ENCODE assay signal across 23 cellular contexts in genomic region chr5:17443333-17444125, GRCh38. TPM values are rescaled to one million over a fixed set of nuclear protein-coding genes. Genes with fewer than 3 reads are reported as not detected.
DNase-seq lines count a peak whose midpoint lies in the region; ATAC-seq, FAIRE-seq and TF ChIP-seq lines count a peak whose summit lies in the region.
"Had no signal": no experiment of that assay in that cellular context is flagged by ENCODE, and none has a peak within 500 bp of the region (broad histone marks: within the 10 kb centered on the region; RNA-seq: fewer than 3 reads in every experiment).

No MANE protein-coding gene starts in this region.

- TF ChIP-seq EP300 in HepG2 (IDR thresholded peaks at IDR 0.05; ENCODE audit: low read depth in 2 of 2, low read length in 2 of 2) (no peak), HepG2 (CRISPR knock-in tag; IDR thresholded peaks at IDR 0.05; ENCODE audit: borderline replicate concordance) (no peak)

- TF ChIP-seq POLR2A in right lobe of liver (IDR thresholded peaks at IDR 0.05) (no peak), HepG2 (IDR thresholded peaks at IDR 0.05; ENCODE audit: insufficient read depth in 1 of 2, low read depth in 2 of 2, low read length in 2 of 2) (no peak)

- POLR2A ChIA-PET in HepG2 (lab: Yijun Ruan, JAX), result no interaction called here

- no peak for TF ChIP-seq RAD21 in HepG2 (CRISPR knock-in tag; IDR thresholded peaks at IDR 0.05)

- no TSS peak for BruUV-seq in HepG2 (replicated peaks; lab: Mats Ljungman, UMichigan)

- WGBS in right lobe of liver (ENCODE audit: insufficient coverage, low coverage, low lambda C conversion rate, missing lambda C conversion rate), result 69% methylated on average over 7 of the region's 23 CpGs
- 47% methylated on average over 15 of the region's 23 CpGs for WGBS in HepG2 (ENCODE audit: low lambda C conversion rate)
- WGBS in psoas muscle, 3 donors, result 84 to 88% (median 86%) methylated on average over 23 of the region's 23 CpGs

- H2AFZ ChIP-seq in HepG2 (ENCODE audit: low read length) (no peak overlapping the region), OCI-LY1 (ENCODE audit: low read length) (no peak overlapping the region)
- H2AFZ ChIP-seq: hepatocyte had no signal

- H3K27me3 ChIP-seq in right lobe of liver (no peaks in the 10 kb centered on the region), HepG2 (ENCODE audit: control insufficient read depth in 1 of 2, insufficient read depth in 2 of 2, low read length in 2 of 2) (no peaks in the 10 kb centered on the region), OCI-LY1 (ENCODE audit: insufficient read depth, low read length) (no peaks in the 10 kb centered on the region; the same call in 1 of the 2 replicates), psoas muscle (ENCODE audit: insufficient read depth in 3 of 3, low read length in 2 of 3) (no peaks in the 10 kb centered on the region)
- H3K27me3 ChIP-seq: hepatocyte had no signal

- H3K79me2 ChIP-seq in HepG2 (ENCODE audit: insufficient read depth, low read length) (no peaks in the 10 kb centered on the region), OCI-LY1 (ENCODE audit: insufficient read depth, low read length) (no peaks in the 10 kb centered on the region)
- H3K79me2 ChIP-seq: hepatocyte had no signal

- H3K36me3 ChIP-seq in right lobe of liver (no peaks in the 10 kb centered on the region), HepG2 (replicated peaks in 1 of 2; ENCODE audit: control insufficient read depth in 1 of 2, insufficient read depth in 2 of 2, low read length in 2 of 2) (no peaks in the 10 kb centered on the region), OCI-LY1 (ENCODE audit: insufficient read depth, low read length) (no peaks in the 10 kb centered on the region), psoas muscle (ENCODE audit: insufficient read depth in 1 of 2, low read depth in 1 of 2) (no peaks in the 10 kb centered on the region)

- H3K4me3 ChIP-seq in right lobe of liver (no peak overlapping the region), HepG2 (replicated peaks in 1 of 3; ENCODE audit: insufficient read depth in 1 of 3, low read depth in 2 of 3, low read length in 3 of 3) (no peak overlapping the region), OCI-LY1 (ENCODE audit: low read depth, low read length, poor library complexity, severe bottlenecking) (no peak overlapping the region), psoas muscle (no peak overlapping the region)
- H3K4me3 ChIP-seq: hepatocyte had no signal

- in situ Hi-C loops in HepG2 (cut with HindIII; ENCODE audit: extremely low pct_ligation_motif_present, low pct_unique_long_range_greater_than_20kb), result no loop called here

- peak; percentile 31 to 62 (median 61) for DNase-seq in right lobe of liver
- no peak for DNase-seq in HepG2 (ENCODE audit: low spot score)
- peak; percentile 23 for DNase-seq in iris pigment epithelial cell (ENCODE audit: low read depth)
- no peak for DNase-seq in T-helper 1 cell
- no peak for DNase-seq in psoas muscle
- no peak for DNase-seq in stimulated activated CD4-positive, alpha-beta T cell treated with anti-CD3 and anti-CD28 coated beads, Interleukin-15, amount 100 ng/mL, for 24 hours
- DNase-seq: activated CD4-positive, CD25-positive, alpha-beta regulatory T cell; activated CD8-positive, alpha-beta T cell treated with anti-CD3 and anti-CD28 coated beads, Interleukin-2, amount 10 ng/mL, durations not matched to agents 7 days and 5 days; activated naive CD4-positive, alpha-beta T cell treated with anti-CD3 and anti-CD28 coated beads, Interleukin-2, amount 50 U/mL, for 16 hours; activated T-cell treated with anti-CD3 and anti-CD28 coated beads, Interleukin-2, amount 50 U/mL, for 48 hours; DND-41; NCI-H1105 treated with DMSO at 0.1 percent for 48 hours; NCI-H2171; stimulated activated naive CD8-positive, alpha-beta T cell treated with anti-CD3 and anti-CD28 coated beads, Interleukin-15, Interleukin-2, amounts not matched to agents 100 U/mL and 50 U/mL, for 24 hours; T-helper 2 cell had no signal

- H3K9ac ChIP-seq in HepG2 (ENCODE audit: insufficient read depth, low read depth, low read length) (no peak overlapping the region), OCI-LY1 (ENCODE audit: low read length) (no peak overlapping the region)

- CTCF ChIA-PET in HepG2 (lab: Yijun Ruan, JAX; ENCODE audit: low intra/inter-chr PET ratio, low total read pairs), result no interaction called here

- H3F3A ChIP-seq in OCI-LY1 (ENCODE audit: insufficient read depth, low read length), result no peaks in the 10 kb centered on the region

- no peak for TF ChIP-seq CTCF in right lobe of liver (IDR thresholded peaks at IDR 0.05)
- no peak for TF ChIP-seq CTCF in HepG2 (CRISPR knock-in tag; IDR thresholded peaks at IDR 0.05)
- TF ChIP-seq CTCF in OCI-LY1 (IDR thresholded peaks at IDR 0.05; ENCODE audit: low read length), result peak; percentile 19; the same call in 1 of the 2 replicates
- TF ChIP-seq CTCF in psoas muscle (IDR thresholded peaks at IDR 0.05), result no peak

- intact Hi-C loops in right lobe of liver (cut with DNase I), result no loop called here
- intact Hi-C loops in HepG2 (cut with micrococcal nuclease; ENCODE audit: unreplicated experiment), result no loop called here
- intact Hi-C loops in psoas muscle (cut with DNase I), result no loop called here

- H3K4me1 ChIP-seq in right lobe of liver, result no peaks in the 10 kb centered on the region
- H3K4me1 ChIP-seq in HepG2 (ENCODE audit: insufficient read depth, low read length), result no peaks in the 10 kb centered on the region
- H3K4me1 ChIP-seq in OCI-LY1 (ENCODE audit: insufficient read depth, low read length, severe bottlenecking), result peaks cover 10% of the 10 kb centered on the region
- H3K4me1 ChIP-seq in psoas muscle, result no peaks in the 10 kb centered on the region

- ATAC-seq in right lobe of liver (peak in 3 of 4 donors; percentile 36 to 38 (median 37)), HepG2 (no peak), psoas muscle (no peak), HG02571 (IDR thresholded peaks at IDR 0.05; ENCODE audit: unreplicated experiment) (no peak)
- ATAC-seq: activated CD8-positive, alpha-beta T cell treated with anti-CD3 and anti-CD28 coated beads, Interleukin-2, amount 10 ng/mL, durations not matched to agents 7 days and 5 days; sciatic nerve; stimulated activated naive CD8-positive, alpha-beta T cell treated with anti-CD3 and anti-CD28 coated beads, Interleukin-15, Interleukin-2, amounts not matched to agents 100 U/mL and 50 U/mL, for 24 hours had no signal

- H3K9me2 ChIP-seq in OCI-LY1 (ENCODE audit: low read depth, low read length), result no peaks in the 10 kb centered on the region

- no peak for FAIRE-seq in HepG2 (lab: Jason Lieb, UNC)
- FAIRE-seq: GM19239 had no signal

- H3K9me3 ChIP-seq in right lobe of liver, result no peaks in the 10 kb centered on the region
- no peaks in the 10 kb centered on the region for H3K9me3 ChIP-seq in HepG2 (ENCODE audit: low read length)
- H3K9me3 ChIP-seq in OCI-LY1 (ENCODE audit: low read length), result peaks cover 4% of the 10 kb centered on the region; the same call in 1 of the 2 replicates
- H3K9me3 ChIP-seq in psoas muscle, result peaks cover 12% of the 10 kb centered on the region

- H4K20me1 ChIP-seq in HepG2 (ENCODE audit: insufficient read depth, low read length), result no peaks in the 10 kb centered on the region
- no peaks in the 10 kb centered on the region for H4K20me1 ChIP-seq in OCI-LY1 (ENCODE audit: insufficient read depth, low read length)

- H3K27ac ChIP-seq in right lobe of liver (no peak overlapping the region), HepG2 (ENCODE audit: extremely low read length, insufficient read depth, low read length) (no peak overlapping the region), OCI-LY1 (ENCODE audit: low read depth, low read length, poor library complexity, severe bottlenecking) (no peak overlapping the region), psoas muscle (no peak overlapping the region)
- H3K27ac ChIP-seq: hepatocyte had no signal

- H3K4me2 ChIP-seq in HepG2 (ENCODE audit: low read depth, low read length) (no peak overlapping the region), OCI-LY1 (ENCODE audit: low read length) (peak overlapping the region; percentile 32; the same call in 1 of the 2 replicates)
- H3K4me2 ChIP-seq: hepatocyte had no signal

TF ChIP-seq in HepG2, 621 proteins besides CTCF, POLR2A, EP300 and RAD21 (continues in another document):
- TF ChIP-seq ZNF784 (CRISPR knock-in tag; IDR thresholded peaks at IDR 0.05; ENCODE audit: borderline replicate concordance), result no peak
- TF ChIP-seq ZEB1 (IDR thresholded peaks at IDR 0.05; ENCODE audit: insufficient replicate concordance, low read depth), result no peak
- TF ChIP-seq KLF6 (CRISPR knock-in tag; IDR thresholded peaks at IDR 0.05), result no peak
- TF ChIP-seq ZNF17 (CRISPR knock-in tag; IDR thresholded peaks at IDR 0.05), result no peak

RNA-seq across cellular contexts. Expression of gene TAF11L2, which starts 54.5 kb away (rescaled TPM):
- not detected for total RNA-seq in right lobe of liver
- not detected in 2 replicates for total RNA-seq in HepG2 (2016; rRNA removed; fragmentation: Illumina TruSeq; extraction: Trizol)
- total RNA-seq in HepG2 (2016; cell fraction: cytosol; rRNA removed; fragmentation: Illumina TruSeq; extraction: Trizol; ENCODE audit: low read depth), result not detected in 2 replicates
- not detected in 2 replicates for total RNA-seq in HepG2 (2016; cell fraction: insoluble cytoplasmic fraction; rRNA removed; fragmentation: Illumina TruSeq; extraction: Trizol)
- total RNA-seq in HepG2 (2016; cell fraction: membrane; rRNA removed; fragmentation: Illumina TruSeq; extraction: Trizol), result not detected in 2 replicates
- total RNA-seq in HepG2 (2016; cell fraction: nucleus; rRNA removed; fragmentation: Illumina TruSeq; extraction: Trizol), result not detected in 2 replicates
- polyA plus RNA-seq in HepG2 (2011; rRNA removed), result not detected in 2 replicates
- polyA plus RNA-seq in HepG2 (2011; cell fraction: cytosol; rRNA removed), result not detected in 2 replicates
- polyA plus RNA-seq in HepG2 (2011; cell fraction: nucleus; rRNA removed), result not detected in 2 replicates
- polyA plus RNA-seq in HepG2 (2012), result not detected in 2 replicates
- polyA plus RNA-seq in HepG2 (2016; cell fraction: cytosol; fragmentation: Illumina TruSeq; extraction: Trizol; ENCODE audit: low read depth), result not detected in 2 replicates
- not detected in 2 replicates for polyA plus RNA-seq in HepG2 (2016; cell fraction: insoluble cytoplasmic fraction; fragmentation: Illumina TruSeq; extraction: Trizol; ENCODE audit: low read depth)
- polyA plus RNA-seq in HepG2 (2016; cell fraction: membrane; fragmentation: Illumina TruSeq; extraction: Trizol; ENCODE audit: low read depth), result not detected in 2 replicates
- polyA plus RNA-seq in HepG2 (2016; cell fraction: nucleus; fragmentation: Illumina TruSeq; extraction: Trizol; ENCODE audit: insufficient read depth, low read depth), result not detected in 2 replicates
- not detected in 2 replicates for polyA minus RNA-seq in HepG2 (2011; rRNA and poly(A)+ RNA removed; ENCODE audit: low replicate concordance)
- not detected in 2 replicates for polyA minus RNA-seq in HepG2 (2011; cell fraction: cytosol; rRNA and poly(A)+ RNA removed)
- not detected in 2 replicates for polyA minus RNA-seq in HepG2 (2011; cell fraction: nucleus; rRNA and poly(A)+ RNA removed)
- not detected for total RNA-seq in psoas muscle
- not detected for polyA plus RNA-seq in psoas muscle
- total RNA-seq: activated CD8-positive, alpha-beta T cell treated with anti-CD3 and anti-CD28 coated beads, Interleukin-2, amount 10 ng/mL, durations not matched to agents 7 days and 5 days; H4; hepatocyte; osteoblast; sciatic nerve; ureter had no signal
- polyA plus RNA-seq: hepatocyte had no signal

Comparison
In these comparisons a context has a peak if more than half of its experiments do, and no peak if none do; other contexts are left out.
1. ATAC-seq: peak in right lobe of liver (3 of 4); none in HepG2 (single experiment), psoas muscle (0 of 4) and HG02571 (single experiment).
2. DNase-seq: peak in right lobe of liver (3 of 3) and iris pigment epithelial cell (single experiment); none in HepG2 (single experiment), T-helper 1 cell (0 of 5), psoas muscle (0 of 2) and stimulated activated CD4-positive, alpha-beta T cell treated with anti-CD3 and anti-CD28 coated beads, Interleukin-15, amount 100 ng/mL, for 24 hours (single experiment).